Comparison of ENCODE assay signal across 27 cellular contexts in genomic region chr2:36975306-36975705, GRCh38.
"Had no signal": no experiment of that assay in that cellular context is flagged by ENCODE, and none has a peak within 500 bp of the region (broad histone marks: within the 10 kb centered on the region; RNA-seq: fewer than 3 reads in every experiment).

No MANE protein-coding gene starts in this region.

- H3K27me3 ChIP-seq: heart right ventricle, hepatocyte, neural progenitor cell, neutrophil, stomach, testis, tibial artery, upper lobe of right lung had no signal

- H3K4me3 ChIP-seq: heart right ventricle, hepatocyte, lung, neural progenitor cell, psoas muscle, skin epidermis, stomach, testis, tibial artery, upper lobe of right lung had no signal

- H3K9me3 ChIP-seq: neutrophil, stomach, testis, tibial artery, upper lobe of right lung had no signal

- DNase-seq: glutamatergic neuron; heart right ventricle; mesendoderm; naive B cell; natural killer cell; nephron progenitor cell; occipital lobe; psoas muscle; stimulated activated CD4-positive, alpha-beta T cell treated with anti-CD3 and anti-CD28 coated beads, Interleukin-12 subunit alpha, Interleukin-12 subunit beta, amount 100 ng/mL, for 4 hours; stimulated activated CD4-positive, alpha-beta T cell treated with anti-CD3 and anti-CD28 coated beads, Interleukin-15, amount 100 ng/mL, for 24 hours; stimulated activated CD4-positive, alpha-beta T cell treated with anti-CD3 and anti-CD28 coated beads, Interleukin-2, amount 100 ng/mL, for 24 hours; stimulated activated CD4-positive, alpha-beta T cell treated with anti-CD3 and anti-CD28 coated beads, Interleukin-4, amount 100 ng/mL, for 1 hour; stimulated activated naive B cell treated with anti-CD40 and anti-IgM and Interleukin-4, amounts not matched to agents 10 μg/mL and 1 μg/mL and 100 μg/mL, for 72 hours; stimulated activated naive CD8-positive, alpha-beta T cell treated with anti-CD3 and anti-CD28 coated beads, Interleukin-15, Interleukin-2, amounts not matched to agents 100 U/mL and 50 U/mL, for 24 hours; stomach; testis; tibial artery; trophoblast cell; upper lobe of right lung had no signal

- H3K4me1 ChIP-seq: neural progenitor cell, parathyroid adenoma, psoas muscle, stomach, tibial artery, upper lobe of right lung had no signal

- H3K36me3 ChIP-seq: neural progenitor cell had no signal

- ATAC-seq: left lobe of liver; natural killer cell; psoas muscle; sciatic nerve; stimulated activated naive B cell treated with anti-CD40 and anti-IgM and Interleukin-4, amounts not matched to agents 10 μg/mL and 1 μg/mL and 100 μg/mL, for 72 hours; stimulated activated naive CD8-positive, alpha-beta T cell treated with anti-CD3 and anti-CD28 coated beads, Interleukin-15, Interleukin-2, amounts not matched to agents 100 U/mL and 50 U/mL, for 24 hours; upper lobe of right lung had no signal

- H3K27ac ChIP-seq: hepatocyte, neural progenitor cell, neutrophil, parathyroid adenoma, psoas muscle, skin epidermis, stomach, testis, tibial artery, upper lobe of right lung had no signal
